ENCODE assay signal across 8 cellular contexts in the genomic region with DNA sequence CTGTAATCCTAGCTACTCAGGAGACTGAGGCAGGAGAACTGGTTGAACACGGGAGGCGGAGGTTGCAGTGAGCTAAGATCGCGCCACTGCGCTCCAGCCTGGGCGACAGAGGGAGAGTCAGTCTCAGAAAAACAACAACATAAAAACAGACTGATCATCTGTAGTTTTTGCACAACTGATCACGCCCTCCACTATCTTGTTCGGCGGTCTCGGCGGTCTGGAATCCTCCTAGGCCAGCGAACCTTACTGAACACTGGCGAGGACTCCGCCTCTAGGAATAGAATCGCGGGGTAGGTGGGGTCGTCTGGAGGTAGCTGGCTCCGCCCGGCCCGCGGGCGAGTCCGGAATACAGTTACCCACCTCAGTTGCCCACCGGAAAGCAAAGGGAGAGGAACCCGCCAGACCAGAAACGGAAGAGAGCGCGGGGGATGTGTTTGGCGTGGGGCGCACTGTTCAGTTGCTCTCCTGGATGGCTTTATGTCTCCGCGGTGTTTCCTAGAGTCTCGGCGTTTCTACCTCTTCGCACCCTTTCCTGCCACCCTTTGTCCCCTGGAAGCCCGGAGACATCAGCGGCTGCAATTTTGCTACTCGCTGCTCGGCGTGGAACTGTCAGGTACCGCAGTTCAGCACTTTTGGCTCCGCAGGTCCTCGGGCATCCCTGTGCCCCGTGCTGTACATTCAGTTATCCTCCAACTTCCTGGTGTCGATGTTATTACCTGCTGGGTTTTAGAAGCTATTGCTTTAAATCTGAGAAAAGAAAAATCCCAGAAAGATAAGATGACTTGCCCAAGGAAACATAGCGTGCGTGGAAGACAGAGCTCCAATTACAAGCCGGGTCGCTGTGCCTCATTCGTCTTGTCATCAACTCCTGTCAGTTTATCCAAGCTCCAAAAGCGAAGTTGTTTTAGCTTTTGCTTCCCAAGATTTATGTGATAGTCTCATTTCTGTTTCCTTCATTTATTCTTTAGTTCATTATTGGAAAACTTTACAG. TPM values are rescaled to one million over a fixed set of nuclear protein-coding genes. Genes with fewer than 3 reads are reported as not detected.
DNase-seq lines count a peak whose midpoint lies in the region; ATAC-seq and TF ChIP-seq lines count a peak whose summit lies in the region.

No MANE protein-coding gene starts in this region.

- H3K36me3 ChIP-seq in adipocyte (ENCODE audit: control insufficient read depth, insufficient read depth, low read length, severe bottlenecking) = no peaks in the 10 kb centered on the region
- peaks cover 6% of the 10 kb centered on the region for H3K36me3 ChIP-seq in upper lobe of right lung

- H3K27me3 ChIP-seq in adipocyte (replicated peaks; ENCODE audit: control insufficient read depth, insufficient read depth, low read length) (no peaks in the 10 kb centered on the region), upper lobe of right lung (no peaks in the 10 kb centered on the region)

- H3K4me1 ChIP-seq in adipocyte (ENCODE audit: control insufficient read depth, insufficient read depth, low read length) = peaks cover 6% of the 10 kb centered on the region
- no peaks in the 10 kb centered on the region for H3K4me1 ChIP-seq in upper lobe of right lung

- peaks cover 1% of the 10 kb centered on the region for H3K36me3 Mint-ChIP-seq in progenitor cell of endocrine pancreas (ENCODE audit: insufficient read depth)

- intact Hi-C loops in left cardiac atrium (cut with DNase I) (loop anchor here in 1 of 2 donors (2.0 to 10.0 kb wide), 2 partner anchors 35 to 347 kb away; partner anchors contain the start of gene SUGT1), upper lobe of right lung (cut with DNase I) (no loop called here)

- no peak for TF ChIP-seq CTCF in GM13976 (IDR thresholded peaks at IDR 0.05; ENCODE audit: borderline replicate concordance, control extremely low read depth, extremely low read depth, insufficient read depth, missing control alignments)
- no peak for TF ChIP-seq CTCF in progenitor cell of endocrine pancreas (IDR thresholded peaks at IDR 0.05; ENCODE audit: unreplicated experiment)
- TF ChIP-seq CTCF in upper lobe of right lung (IDR thresholded peaks at IDR 0.05) = no peak

- peaks cover 7% of the 10 kb centered on the region for H3K9me3 Mint-ChIP-seq in progenitor cell of endocrine pancreas (ENCODE audit: low read depth)

- peak overlapping the region; percentile 94 for H3K27ac Mint-ChIP-seq in progenitor cell of endocrine pancreas

- peak overlapping the region; percentile 95 for H3K9ac ChIP-seq in adipocyte (ENCODE audit: low read length)

- no peaks in the 10 kb centered on the region for H3K9me3 ChIP-seq in adipocyte (ENCODE audit: control insufficient read depth, low read length)
- no peaks in the 10 kb centered on the region for H3K9me3 ChIP-seq in upper lobe of right lung

- H3K27ac ChIP-seq in upper lobe of right lung = peak overlapping the region; percentile 85

- peak overlapping the region; percentile 98 for H3K4me3 Mint-ChIP-seq in progenitor cell of endocrine pancreas (ENCODE audit: low read depth)

- in situ Hi-C loops in GM13976 (cut with MboI; ENCODE audit: low sequenced_read_pairs, unreplicated experiment) = loop anchor here (25.0 kb wide), 1 partner anchor 195 kb away; no protein-coding TSS in a partner anchor

- H3K27me3 Mint-ChIP-seq in progenitor cell of endocrine pancreas = no peaks in the 10 kb centered on the region

- DNase-seq in GM13976 (ENCODE audit: low spot score) = peak; percentile 87
- peak; percentile 72 for DNase-seq in NCI-H1436 (lab: John Stamatoyannopoulos, UW)
- peak; percentile 75 to 92 for DNase-seq in SW 1271 (lab: John Stamatoyannopoulos, UW)
- peak; percentile 86 for DNase-seq in adipocyte (ENCODE audit: low read depth)
- peak; percentile 83 for DNase-seq in left cardiac atrium
- DNase-seq in progenitor cell of endocrine pancreas (ENCODE audit: low spot score, unreplicated experiment) = peak; percentile 76
- peak; percentile 88 for DNase-seq in upper lobe of right lung

- H3K4me1 Mint-ChIP-seq in progenitor cell of endocrine pancreas (ENCODE audit: low read depth) = peaks cover 5% of the 10 kb centered on the region

- ATAC-seq in HG02840 (IDR thresholded peaks at IDR 0.05; ENCODE audit: low FRiP score, unreplicated experiment) (peak; percentile 91), left cardiac atrium (peak; percentile 99), upper lobe of right lung (peak; percentile 100)

- H3K4me3 ChIP-seq in adipocyte (ENCODE audit: low read length) (peak overlapping the region; percentile 100), upper lobe of right lung (peak overlapping the region; percentile 81)

RNA-seq across cellular contexts. Expression of gene HNRNPA1L2, which starts 24.9 kb away (rescaled TPM):
- total RNA-seq in left cardiac atrium = 1 to 10 TPM; 3.6 to 4.3 TPM
- total RNA-seq in progenitor cell of endocrine pancreas = 10.7 and 12.0 TPM in 2 replicates
- 6.5 TPM for total RNA-seq in upper lobe of right lung

RNA-seq across cellular contexts. Expression of gene SUGT1, which starts 35.3 kb away (rescaled TPM):
- total RNA-seq in left cardiac atrium (10 to 100 TPM; 48.7 to 56.2 TPM), progenitor cell of endocrine pancreas (67.8 and 68.0 TPM in 2 replicates), upper lobe of right lung (39.1 TPM)

Comparison
In these comparisons a context has a peak if more than half of its experiments do, and no peak if none do; other contexts are left out.
1. Peak in every context shown above with its lines: DNase-seq, ATAC-seq, H3K4me3 ChIP-seq and H3K27ac ChIP-seq.